ENCODE assay signal across 8 cellular contexts in genomic region chrX:135985123-135985973, GRCh38. TPM values are rescaled to one million over a fixed set of nuclear protein-coding genes. Genes with fewer than 3 reads are reported as not detected.
A peak's percentile ranks its signal among the peaks of the same experiment; 100 is the strongest.
DNase-seq lines count a peak whose midpoint lies in the region; ATAC-seq and TF ChIP-seq lines count a peak whose summit lies in the region.

SLC9A6 (plus strand) TSS chrX:135985435; CDS start chrX:135985659, 224 bp downstream.

- no peaks in the 10 kb centered on the region for H3K4me1 Mint-ChIP-seq in endodermal cell

- peak within 1 kb of the TSS; percentile 57 to 84 (median 75) for H3K27ac ChIP-seq in BLaER1 treated with 17β-estradiol and CSF1 and Interleukin-3, amounts not matched to agents 10 nM and 100 nM
- H3K27ac ChIP-seq in endodermal cell (ENCODE audit: low read depth, low read length), result no peak within 1 kb of the TSS

- no peaks in the 10 kb centered on the region for H3K27me3 Mint-ChIP-seq in endodermal cell (ENCODE audit: insufficient read depth)

- peak within 1 kb of the TSS; percentile 71 for H3K27ac Mint-ChIP-seq in endodermal cell

- peaks cover 0 to 10% (median 0%) of the 10 kb centered on the region in 11 experiments; a peak in 3 of 22 replicates for H3K9me3 ChIP-seq in BLaER1 treated with 17β-estradiol and CSF1 and Interleukin-3, amounts not matched to agents 10 nM and 100 nM (replicated peaks in 1 of 11)
- no peaks in the 10 kb centered on the region for H3K9me3 ChIP-seq in endodermal cell (ENCODE audit: control insufficient read depth, low read length)

- H3K4me2 ChIP-seq in BLaER1 treated with 17β-estradiol and CSF1 and Interleukin-3, amounts not matched to agents 10 nM and 100 nM, result peak within 1 kb of the TSS; percentile 62 to 81 (median 75)

- H3K9me3 Mint-ChIP-seq in endodermal cell, result peaks cover 54% of the 10 kb centered on the region

- 0 to 20% methylated on average over 1 to 63 of the region's 69 CpGs for WGBS in endodermal cell (ENCODE audit: insufficient coverage in 1 of 2, insufficient read length in 1 of 2), 2 experiments

- peak within 1 kb of the TSS; percentile 65 to 82 (median 74) for H3K4me3 ChIP-seq in BLaER1 treated with 17β-estradiol and CSF1 and Interleukin-3, amounts not matched to agents 10 nM and 100 nM
- H3K4me3 ChIP-seq in endodermal cell (ENCODE audit: low read length), result peak within 1 kb of the TSS; percentile 85

- H3K9ac ChIP-seq in BLaER1 treated with 17β-estradiol and CSF1 and Interleukin-3, amounts not matched to agents 10 nM and 100 nM, result peak within 1 kb of the TSS; percentile 77 to 84 (median 82)
- H3K9ac ChIP-seq in endodermal cell (ENCODE audit: extremely low read depth, low read length, poor library complexity, severe bottlenecking), result peak within 1 kb of the TSS; percentile 41

- H3K36me3 Mint-ChIP-seq in endodermal cell (ENCODE audit: low read depth), result peaks cover 5% of the 10 kb centered on the region

- DNase-seq in GM19238 (ENCODE audit: insufficient read length, low spot score) (peak; percentile 53), NCI-H748 (lab: John Stamatoyannopoulos, UW; ENCODE audit: unreplicated experiment) (peak; percentile 85), endodermal cell (peak; percentile 83), mesenteric fat pad (ENCODE audit: low spot score) (no peak)
- DNase-seq in activated CD8-positive, alpha-beta memory T cell treated with anti-CD3 and anti-CD28 coated beads for 4 hours (ENCODE audit: low read depth in 2 of 2), result peak; percentile 20 to 24
- peak; percentile 30 for DNase-seq in stimulated activated CD8-positive, alpha-beta memory T cell treated with anti-CD3 and anti-CD28 coated beads, Interleukin-15, amount 100 ng/mL, for 1 hour (ENCODE audit: low read depth)

- peak; percentile 95 for ATAC-seq in HG03439 (IDR thresholded peaks at IDR 0.05; ENCODE audit: unreplicated experiment)

- H4K20me1 ChIP-seq in BLaER1 treated with 17β-estradiol and CSF1 and Interleukin-3, amounts not matched to agents 10 nM and 100 nM, result peaks cover 0 to 35% (median 7%) of the 10 kb centered on the region in 11 experiments; a peak in 12 of 22 replicates

- peaks cover 29 to 83% (median 67%) of the 10 kb centered on the region in 11 experiments; a peak in 21 of 22 replicates for H3K27me3 ChIP-seq in BLaER1 treated with 17β-estradiol and CSF1 and Interleukin-3, amounts not matched to agents 10 nM and 100 nM
- no peaks in the 10 kb centered on the region for H3K27me3 ChIP-seq in endodermal cell (ENCODE audit: control insufficient read depth, insufficient read depth, low read length, poor library complexity, severe bottlenecking)

- no peak for TF ChIP-seq CTCF in endodermal cell (conservative IDR thresholded peaks at IDR 0.05)

- peak within 1 kb of the TSS; percentile 82 for H3K4me3 Mint-ChIP-seq in endodermal cell

- no peaks in the 10 kb centered on the region for H3K36me3 ChIP-seq in BLaER1 treated with 17β-estradiol and CSF1 and Interleukin-3, amounts not matched to agents 10 nM and 100 nM
- no peaks in the 10 kb centered on the region for H3K36me3 ChIP-seq in endodermal cell (ENCODE audit: control insufficient read depth, insufficient read depth, low read length)

- H3K4me1 ChIP-seq in BLaER1 treated with 17β-estradiol and CSF1 and Interleukin-3, amounts not matched to agents 10 nM and 100 nM, result peaks cover 31 to 55% (median 42%) of the 10 kb centered on the region in 10 experiments
- H3K4me1 ChIP-seq in endodermal cell (ENCODE audit: control insufficient read depth, insufficient read depth, low read length), result no peaks in the 10 kb centered on the region

RNA-seq across cellular contexts. Expression of gene SLC9A6, which starts in this region (rescaled TPM):
- total RNA-seq in endodermal cell, result 10 to 100 TPM; 10.2 to 13.6 TPM
- 18.2 TPM for polyA plus RNA-seq in endodermal cell (2013, experiment 1 of 2)
- 13.8 TPM for polyA plus RNA-seq in endodermal cell (2013, experiment 2 of 2)
- 11.9 TPM for total RNA-seq in mesenteric fat pad
